24 cellular contexts compared by ENCODE assay signal in genomic region chr1:48753293-48753692, GRCh38. TPM values are rescaled to one million over a fixed set of nuclear protein-coding genes. Genes with fewer than 3 reads are reported as not detected.
DNase-seq lines count a peak whose midpoint lies in the region; ATAC-seq, FAIRE-seq and TF ChIP-seq lines count a peak whose summit lies in the region.
"Had no signal": no experiment of that assay in that cellular context is flagged by ENCODE, and none has a peak within 500 bp of the region (broad histone marks: within the 10 kb centered on the region; RNA-seq: fewer than 3 reads in every experiment).

No MANE protein-coding gene starts in this region.

- H3K4me3 ChIP-seq in HepG2 (replicated peaks in 1 of 3; ENCODE audit: insufficient read depth in 1 of 3, low read depth in 2 of 3, low read length in 3 of 3) (no peak overlapping the region), right lobe of liver (no peak overlapping the region), PC-9 (no peak overlapping the region), hepatocyte (no peak overlapping the region)
- H3K4me3 ChIP-seq: BLaER1, SJCRH30 had no signal

- BruUV-seq in HepG2 (replicated peaks; lab: Mats Ljungman, UMichigan) = no TSS peak
- BruUV-seq in PC-9 (replicated peaks; lab: Mats Ljungman, UMichigan) = no TSS peak
- no TSS peak for BruUV-seq in Calu3 (replicated peaks; lab: Mats Ljungman, UMichigan)

- peak; percentile 85 for ATAC-seq in HepG2
- no peak for ATAC-seq in right lobe of liver
- ATAC-seq in stimulated activated naive B cell treated with anti-CD40 and anti-IgM and Interleukin-4, amounts not matched to agents 10 μg/mL and 1 μg/mL and 100 μg/mL, for 72 hours (replicated peaks) = no peak
- ATAC-seq in activated T-cell treated with anti-CD3 and anti-CD28 coated beads, Interleukin-2, amount 50 U/mL, for 72 hours (replicated peaks in 1 of 2) = no peak
- no peak for ATAC-seq in left ventricle myocardium superior
- ATAC-seq: PC-3, Right ventricle myocardium inferior had no signal

- peak; percentile 40 for FAIRE-seq in HepG2 (lab: Jason Lieb, UNC)
- FAIRE-seq: G401.6, H1 had no signal

- H3K9me3 Mint-ChIP-seq in stimulated activated naive B cell treated with anti-CD40 and anti-IgM and Interleukin-4, amounts not matched to agents 10 μg/mL and 1 μg/mL and 100 μg/mL, for 72 hours = no peaks in the 10 kb centered on the region
- H3K9me3 Mint-ChIP-seq in Calu3 (ENCODE audit: low read depth, unreplicated experiment) = no peaks in the 10 kb centered on the region
- H3K9me3 Mint-ChIP-seq in activated T-cell treated with anti-CD3 and anti-CD28 coated beads, Interleukin-2, amount 50 U/mL, for 72 hours = no peaks in the 10 kb centered on the region

- H4K20me1 ChIP-seq in HepG2 (ENCODE audit: insufficient read depth, low read length) (no peaks in the 10 kb centered on the region), PC-9 (ENCODE audit: insufficient read depth) (no peaks in the 10 kb centered on the region), hepatocyte (ENCODE audit: insufficient read depth, poor library complexity, severe bottlenecking) (no peaks in the 10 kb centered on the region)

- in situ Hi-C loops in HepG2 (cut with HindIII; ENCODE audit: extremely low pct_ligation_motif_present, low pct_unique_long_range_greater_than_20kb) = no loop called here

- TF ChIP-seq EP300 in HepG2 (IDR thresholded peaks at IDR 0.05; ENCODE audit: low read depth in 2 of 2, low read length in 2 of 2) = no peak
- no peak for TF ChIP-seq EP300 in HepG2 (CRISPR knock-in tag; IDR thresholded peaks at IDR 0.05; ENCODE audit: borderline replicate concordance)

- H3K4me2 ChIP-seq in HepG2 (ENCODE audit: low read depth, low read length) (no peak overlapping the region), PC-9 (no peak overlapping the region), hepatocyte (no peak overlapping the region)
- H3K4me2 ChIP-seq: BLaER1 had no signal

- H3K4me1 Mint-ChIP-seq in stimulated activated naive B cell treated with anti-CD40 and anti-IgM and Interleukin-4, amounts not matched to agents 10 μg/mL and 1 μg/mL and 100 μg/mL, for 72 hours = peaks cover 60 to 86% of the 10 kb centered on the region in 2 donors
- H3K4me1 Mint-ChIP-seq in Calu3 (ENCODE audit: low read depth, unreplicated experiment) = no peaks in the 10 kb centered on the region
- peaks cover 23% of the 10 kb centered on the region for H3K4me1 Mint-ChIP-seq in activated T-cell treated with anti-CD3 and anti-CD28 coated beads, Interleukin-2, amount 50 U/mL, for 72 hours (ENCODE audit: low read depth)
- H3K4me1 Mint-ChIP-seq: CD4-positive, CD25-positive, alpha-beta regulatory T cell had no signal

- TF ChIP-seq RAD21 in HepG2 (CRISPR knock-in tag; IDR thresholded peaks at IDR 0.05) = no peak

- no peak overlapping the region for H3K9ac ChIP-seq in HepG2 (ENCODE audit: insufficient read depth, low read depth, low read length)
- H3K9ac ChIP-seq: BLaER1 had no signal

- H3K9me2 ChIP-seq in PC-9 (ENCODE audit: insufficient read depth) (no peaks in the 10 kb centered on the region), hepatocyte (replicated peaks; ENCODE audit: insufficient read depth) (no peaks in the 10 kb centered on the region)

- intact Hi-C loops in HepG2 (cut with micrococcal nuclease; ENCODE audit: unreplicated experiment) (loop anchor here (2.0 kb wide), 1 partner anchor 64 kb away; no protein-coding TSS in a partner anchor), right lobe of liver (cut with DNase I) (no loop called here), PC-9 (cut with micrococcal nuclease; ENCODE audit: unreplicated experiment) (no loop called here), Calu3 (cut with micrococcal nuclease; ENCODE audit: unreplicated experiment) (no loop called here), left ventricle myocardium superior (cut with micrococcal nuclease) (no loop called here)

- DNase-seq in HepG2 (ENCODE audit: low spot score) (peak; percentile 43), right lobe of liver (no peak), PC-9 (no peak), hepatocyte (ENCODE audit: low spot score) (peak; percentile 14), Calu3 (no peak), left ventricle myocardium superior (no peak)
- DNase-seq in stimulated activated naive B cell treated with anti-CD40 and anti-IgM and Interleukin-4, amounts not matched to agents 10 μg/mL and 1 μg/mL and 100 μg/mL, for 72 hours = no peak
- DNase-seq in activated T-cell treated with anti-CD3 and anti-CD28 coated beads, Interleukin-2, amount 50 U/mL, for 72 hours = no peak
- DNase-seq: CD4-positive, CD25-positive, alpha-beta regulatory T cell; DMS53; HCEC 1CT; NCI-H1048; NCI-H1417; NCI-H1694 treated with DMSO at 0.1 percent for 48 hours; NCI-H226; NCI-H510A; NK-92 treated with Interleukin-12 subunit alpha and Interleukin-12 subunit beta, amount 100 ng/mL, for 24 hours; PC-3; SJCRH30 had no signal

- no peak for TF ChIP-seq CTCF in HepG2 (CRISPR knock-in tag; IDR thresholded peaks at IDR 0.05)
- TF ChIP-seq CTCF in right lobe of liver (IDR thresholded peaks at IDR 0.05) = no peak
- no peak for TF ChIP-seq CTCF in PC-9 (conservative IDR thresholded peaks at IDR 0.05)
- TF ChIP-seq CTCF in hepatocyte (IDR thresholded peaks at IDR 0.05; ENCODE audit: poor library complexity) = no peak
- TF ChIP-seq CTCF in Calu3 (IDR thresholded peaks at IDR 0.05; ENCODE audit: unreplicated experiment) = no peak

- H3K4me3 Mint-ChIP-seq in stimulated activated naive B cell treated with anti-CD40 and anti-IgM and Interleukin-4, amounts not matched to agents 10 μg/mL and 1 μg/mL and 100 μg/mL, for 72 hours = no peak overlapping the region
- no peak overlapping the region for H3K4me3 Mint-ChIP-seq in Calu3 (ENCODE audit: low read depth, unreplicated experiment)
- no peak overlapping the region for H3K4me3 Mint-ChIP-seq in activated T-cell treated with anti-CD3 and anti-CD28 coated beads, Interleukin-2, amount 50 U/mL, for 72 hours
- H3K4me3 Mint-ChIP-seq: CD4-positive, CD25-positive, alpha-beta regulatory T cell had no signal

- no peaks in the 10 kb centered on the region for H3F3A ChIP-seq in PC-9 (ENCODE audit: insufficient read depth, low read depth)

- POLR2A ChIA-PET in HepG2 (lab: Yijun Ruan, JAX) (no interaction called here), PC-9 (lab: Charles Lee; ENCODE audit: unreplicated experiment) (no interaction called here)

- H2AFZ ChIP-seq in HepG2 (ENCODE audit: low read length) = no peak overlapping the region
- peak overlapping the region; percentile 53; the same call in 1 of the 2 replicates for H2AFZ ChIP-seq in PC-9
- no peak overlapping the region for H2AFZ ChIP-seq in hepatocyte

- H3K27me3 Mint-ChIP-seq in stimulated activated naive B cell treated with anti-CD40 and anti-IgM and Interleukin-4, amounts not matched to agents 10 μg/mL and 1 μg/mL and 100 μg/mL, for 72 hours = no peaks in the 10 kb centered on the region
- peaks cover 40% of the 10 kb centered on the region for H3K27me3 Mint-ChIP-seq in Calu3 (ENCODE audit: unreplicated experiment)
- no peaks in the 10 kb centered on the region for H3K27me3 Mint-ChIP-seq in activated T-cell treated with anti-CD3 and anti-CD28 coated beads, Interleukin-2, amount 50 U/mL, for 72 hours (ENCODE audit: low read depth)

- H3K27me3 ChIP-seq in HepG2 (ENCODE audit: control insufficient read depth in 1 of 2, insufficient read depth in 2 of 2, low read length in 2 of 2) = no peaks in the 10 kb centered on the region
- H3K27me3 ChIP-seq in right lobe of liver = no peaks in the 10 kb centered on the region
- peaks cover 31% of the 10 kb centered on the region; the same call in 1 of the 2 replicates for H3K27me3 ChIP-seq in PC-9 (ENCODE audit: insufficient read depth, low read depth)
- H3K27me3 ChIP-seq in hepatocyte = no peaks in the 10 kb centered on the region
- H3K27me3 ChIP-seq: BLaER1, SJCRH30 had no signal

- peak overlapping the region; percentile 49 for H3K27ac Mint-ChIP-seq in stimulated activated naive B cell treated with anti-CD40 and anti-IgM and Interleukin-4, amounts not matched to agents 10 μg/mL and 1 μg/mL and 100 μg/mL, for 72 hours
- no peak overlapping the region for H3K27ac Mint-ChIP-seq in Calu3 (ENCODE audit: unreplicated experiment)
- no peak overlapping the region for H3K27ac Mint-ChIP-seq in activated T-cell treated with anti-CD3 and anti-CD28 coated beads, Interleukin-2, amount 50 U/mL, for 72 hours
- H3K27ac Mint-ChIP-seq: CD4-positive, CD25-positive, alpha-beta regulatory T cell had no signal

- CTCF ChIA-PET in HepG2 (lab: Yijun Ruan, JAX; ENCODE audit: low intra/inter-chr PET ratio, low total read pairs) = no interaction called here
- CTCF ChIA-PET in PC-9 (lab: Charles Lee) = no interaction called here
- CTCF ChIA-PET in Calu3 (lab: Charles Lee) = no interaction called here

- 0% methylated on average over 1 of the region's 1 CpG for WGBS in HepG2 (ENCODE audit: low lambda C conversion rate)
- WGBS in right lobe of liver (ENCODE audit: insufficient coverage, low coverage, low lambda C conversion rate, missing lambda C conversion rate) = 57% methylated on average over 1 of the region's 1 CpG
- 13% methylated on average over 1 of the region's 1 CpG for WGBS in hepatocyte (ENCODE audit: low lambda C conversion rate, missing lambda C conversion rate)

- peaks cover 22% of the 10 kb centered on the region for H3K4me1 ChIP-seq in HepG2 (ENCODE audit: insufficient read depth, low read length)
- H3K4me1 ChIP-seq in right lobe of liver = no peaks in the 10 kb centered on the region
- no peaks in the 10 kb centered on the region for H3K4me1 ChIP-seq in PC-9 (replicated peaks; ENCODE audit: insufficient read depth)
- H3K4me1 ChIP-seq in hepatocyte (ENCODE audit: insufficient read depth) = peaks cover 6% of the 10 kb centered on the region

- H3K79me2 ChIP-seq in HepG2 (ENCODE audit: insufficient read depth, low read length) (no peaks in the 10 kb centered on the region), PC-9 (ENCODE audit: low read depth) (no peaks in the 10 kb centered on the region), hepatocyte (no peaks in the 10 kb centered on the region)

- TF ChIP-seq POLR2A in HepG2 (IDR thresholded peaks at IDR 0.05; ENCODE audit: insufficient read depth in 1 of 2, low read depth in 2 of 2, low read length in 2 of 2) (no peak), right lobe of liver (IDR thresholded peaks at IDR 0.05) (no peak)

- H3K36me3 Mint-ChIP-seq in stimulated activated naive B cell treated with anti-CD40 and anti-IgM and Interleukin-4, amounts not matched to agents 10 μg/mL and 1 μg/mL and 100 μg/mL, for 72 hours = peaks cover 45 to 75% of the 10 kb centered on the region in 2 donors
- H3K36me3 Mint-ChIP-seq in Calu3 (ENCODE audit: insufficient read depth, unreplicated experiment) = no peaks in the 10 kb centered on the region
- H3K36me3 Mint-ChIP-seq in activated T-cell treated with anti-CD3 and anti-CD28 coated beads, Interleukin-2, amount 50 U/mL, for 72 hours (ENCODE audit: insufficient read depth in 2 of 2) = peaks cover 0 to 5% of the 10 kb centered on the region in 2 donors
- H3K36me3 Mint-ChIP-seq: CD4-positive, CD25-positive, alpha-beta regulatory T cell had no signal

- H3K27ac ChIP-seq in HepG2 (ENCODE audit: extremely low read length, insufficient read depth, low read length) (no peak overlapping the region), right lobe of liver (no peak overlapping the region), PC-9 (no peak overlapping the region), hepatocyte (no peak overlapping the region)
- H3K27ac ChIP-seq: BLaER1, SJCRH30 had no signal

- no peaks in the 10 kb centered on the region for H3K36me3 ChIP-seq in HepG2 (replicated peaks in 1 of 2; ENCODE audit: control insufficient read depth in 1 of 2, insufficient read depth in 2 of 2, low read length in 2 of 2)
- no peaks in the 10 kb centered on the region for H3K36me3 ChIP-seq in right lobe of liver
- no peaks in the 10 kb centered on the region for H3K36me3 ChIP-seq in PC-9 (ENCODE audit: low read depth)
- no peaks in the 10 kb centered on the region for H3K36me3 ChIP-seq in hepatocyte (replicated peaks; ENCODE audit: insufficient read depth, low read depth)

- H3K9me3 ChIP-seq in HepG2 (ENCODE audit: low read length) (no peaks in the 10 kb centered on the region), right lobe of liver (no peaks in the 10 kb centered on the region), PC-9 (ENCODE audit: insufficient read depth, low read depth) (no peaks in the 10 kb centered on the region), hepatocyte (ENCODE audit: low read depth) (no peaks in the 10 kb centered on the region)
- H3K9me3 ChIP-seq: BLaER1, SJCRH30 had no signal

RNA-seq across cellular contexts. Expression of gene BEND5, which starts 23.4 kb away (rescaled TPM):
- not detected in 2 replicates for total RNA-seq in HepG2 (2016; rRNA removed; fragmentation: Illumina TruSeq; extraction: Trizol)
- total RNA-seq in HepG2 (2016; cell fraction: cytosol; rRNA removed; fragmentation: Illumina TruSeq; extraction: Trizol; ENCODE audit: low read depth) = not detected in 2 replicates
- 0.11 TPM in 1 of 2 replicates, not detected in the other for total RNA-seq in HepG2 (2016; cell fraction: insoluble cytoplasmic fraction; rRNA removed; fragmentation: Illumina TruSeq; extraction: Trizol)
- not detected in 2 replicates for total RNA-seq in HepG2 (2016; cell fraction: membrane; rRNA removed; fragmentation: Illumina TruSeq; extraction: Trizol)
- total RNA-seq in HepG2 (2016; cell fraction: nucleus; rRNA removed; fragmentation: Illumina TruSeq; extraction: Trizol) = not detected in 2 replicates
- 0.04 and 0.11 TPM in 2 replicates for polyA plus RNA-seq in HepG2 (2011; rRNA removed)
- 0.04 TPM in 1 of 2 replicates, not detected in the other for polyA plus RNA-seq in HepG2 (2011; cell fraction: cytosol; rRNA removed)
- polyA plus RNA-seq in HepG2 (2011; cell fraction: nucleus; rRNA removed) = not detected in 2 replicates
- 0.17 and 0.38 TPM in 2 replicates for polyA plus RNA-seq in HepG2 (2012)
- polyA plus RNA-seq in HepG2 (2016; cell fraction: cytosol; fragmentation: Illumina TruSeq; extraction: Trizol; ENCODE audit: low read depth) = not detected in 2 replicates
- not detected in 2 replicates for polyA plus RNA-seq in HepG2 (2016; cell fraction: insoluble cytoplasmic fraction; fragmentation: Illumina TruSeq; extraction: Trizol; ENCODE audit: low read depth)
- 0.20 TPM in 1 of 2 replicates, not detected in the other for polyA plus RNA-seq in HepG2 (2016; cell fraction: membrane; fragmentation: Illumina TruSeq; extraction: Trizol; ENCODE audit: low read depth)
- polyA plus RNA-seq in HepG2 (2016; cell fraction: nucleus; fragmentation: Illumina TruSeq; extraction: Trizol; ENCODE audit: insufficient read depth, low read depth) = not detected in 2 replicates
- not detected in 2 replicates for polyA minus RNA-seq in HepG2 (2011; rRNA and poly(A)+ RNA removed; ENCODE audit: low replicate concordance)
- not detected in 2 replicates for polyA minus RNA-seq in HepG2 (2011; cell fraction: cytosol; rRNA and poly(A)+ RNA removed)
- polyA minus RNA-seq in HepG2 (2011; cell fraction: nucleus; rRNA and poly(A)+ RNA removed) = 0.39 TPM in 1 of 2 replicates, not detected in the other
- total RNA-seq in right lobe of liver = 1 to 10 TPM in 1 of 6 experiments, under 1 TPM in 2, not detected in 3; 0.34 to 1.8 (median 0.47) TPM
- total RNA-seq in PC-9 (2021) = not detected in 2 replicates
- total RNA-seq in hepatocyte = 7.5 and 9.6 TPM in 2 replicates
- 6.2 and 7.9 TPM in 2 replicates for polyA plus RNA-seq in hepatocyte
- total RNA-seq in Calu3 (2022) = 0.87 TPM in 1 of 2 replicates, not detected in the other
- total RNA-seq in activated T-cell treated with anti-CD3 and anti-CD28 coated beads, Interleukin-2, amount 50 U/mL, for 72 hours = 1 to 10 TPM; 5.9 to 6.4 TPM
- total RNA-seq in left ventricle myocardium superior = 3.9 TPM
- total RNA-seq: A172 had no signal

Comparison
In these comparisons a context has a peak if more than half of its experiments do, and no peak if none do; other contexts are left out.
1. DNase-seq: peak in HepG2 (single experiment) and hepatocyte (single experiment); none in right lobe of liver (0 of 3), PC-9 (0 of 2), stimulated activated naive B cell treated with anti-CD40 and anti-IgM and Interleukin-4, amounts not matched to agents 10 μg/mL and 1 μg/mL and 100 μg/mL, for 72 hours (single experiment), Calu3 (single experiment), activated T-cell treated with anti-CD3 and anti-CD28 coated beads, Interleukin-2, amount 50 U/mL, for 72 hours (0 of 2) and left ventricle myocardium superior (single experiment).